Comparison of ENCODE assay signal across 8 cellular contexts in the genomic region with DNA sequence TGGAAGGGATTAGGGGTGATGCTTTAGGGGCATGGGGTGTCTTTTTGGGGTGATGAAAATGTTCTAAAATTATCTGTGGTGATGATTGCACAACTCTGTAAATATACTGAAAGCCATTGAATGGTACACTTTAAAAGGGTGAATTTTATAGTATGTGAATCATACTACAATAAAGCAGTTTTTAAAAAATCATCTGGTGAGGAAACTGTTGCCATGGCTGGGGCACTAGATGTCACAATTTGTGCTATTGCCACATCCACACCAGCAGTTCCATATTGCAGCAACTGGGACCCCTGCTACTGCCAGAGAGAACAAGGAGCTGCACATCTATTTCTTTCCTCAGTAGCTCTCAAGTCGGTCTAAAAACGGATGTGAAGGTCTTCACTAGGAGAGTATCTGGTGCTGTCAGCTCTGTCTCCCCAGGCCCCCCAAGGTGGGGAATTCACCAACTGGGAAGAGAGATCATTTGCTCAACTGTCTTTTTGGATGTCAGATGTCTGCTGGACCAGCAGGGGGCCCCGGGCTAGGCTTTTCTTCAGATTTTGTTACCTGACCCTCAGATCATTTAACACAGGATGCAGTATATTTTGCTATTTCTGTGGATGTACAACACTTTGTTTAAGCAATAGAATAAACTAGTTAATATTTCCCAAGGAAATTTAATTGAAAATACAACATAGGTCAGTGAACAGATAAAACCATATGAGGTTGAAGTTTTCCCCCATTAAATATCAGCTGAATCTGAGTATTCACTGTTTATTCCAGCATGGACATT.
DNase-seq lines count a peak whose midpoint lies in the region; ATAC-seq and TF ChIP-seq lines count a peak whose summit lies in the region.

No MANE protein-coding gene starts in this region.

- TF ChIP-seq CTCF in GM10266 (IDR thresholded peaks at IDR 0.05; ENCODE audit: control insufficient read depth, insufficient read depth, low read depth, missing control alignments) = peak; percentile 41

- DNase-seq in GM10266 (ENCODE audit: extremely low spot score) (peak; percentile 43), MV-4-11 (lab: John Stamatoyannopoulos, UW) (peak; percentile 87), left kidney (ENCODE audit: low read depth, low spot score) (peak; percentile 46), epidermal melanocyte (ENCODE audit: insufficient read length, low spot score) (no peak), putamen (ENCODE audit: low spot score) (no peak)
- peak; percentile 53 for DNase-seq in activated T-cell treated with anti-CD3 and anti-CD28 coated beads, Interleukin-2, amount 50 U/mL, for 24 hours

- ATAC-seq in HG02870 (IDR thresholded peaks at IDR 0.05; ENCODE audit: unreplicated experiment) (no peak), GM19035 (IDR thresholded peaks at IDR 0.05; ENCODE audit: unreplicated experiment) (no peak)

- H3K9me3 Mint-ChIP-seq in activated T-cell treated with anti-CD3 and anti-CD28 coated beads, Interleukin-2, amount 50 U/mL, for 24 hours = no peaks in the 10 kb centered on the region

- H3K27me3 Mint-ChIP-seq in activated T-cell treated with anti-CD3 and anti-CD28 coated beads, Interleukin-2, amount 50 U/mL, for 24 hours = no peaks in the 10 kb centered on the region

- no peak overlapping the region for H3K4me3 Mint-ChIP-seq in activated T-cell treated with anti-CD3 and anti-CD28 coated beads, Interleukin-2, amount 50 U/mL, for 24 hours

- no peaks in the 10 kb centered on the region for H3K36me3 Mint-ChIP-seq in activated T-cell treated with anti-CD3 and anti-CD28 coated beads, Interleukin-2, amount 50 U/mL, for 24 hours (ENCODE audit: low read depth)

- peak overlapping the region; percentile 28 for H3K27ac Mint-ChIP-seq in activated T-cell treated with anti-CD3 and anti-CD28 coated beads, Interleukin-2, amount 50 U/mL, for 24 hours

- H3K4me1 Mint-ChIP-seq in activated T-cell treated with anti-CD3 and anti-CD28 coated beads, Interleukin-2, amount 50 U/mL, for 24 hours (ENCODE audit: low read depth) = peaks cover 16% of the 10 kb centered on the region

Comparison
In these comparisons a context has a peak if more than half of its experiments do, and no peak if none do; other contexts are left out.
1. DNase-seq: peak in GM10266 (single experiment), MV-4-11 (single experiment), activated T-cell treated with anti-CD3 and anti-CD28 coated beads, Interleukin-2, amount 50 U/mL, for 24 hours (single experiment) and left kidney (single experiment); none in epidermal melanocyte (single experiment) and putamen (single experiment).